ENCODE assay signal across 8 cellular contexts in the genomic region with DNA sequence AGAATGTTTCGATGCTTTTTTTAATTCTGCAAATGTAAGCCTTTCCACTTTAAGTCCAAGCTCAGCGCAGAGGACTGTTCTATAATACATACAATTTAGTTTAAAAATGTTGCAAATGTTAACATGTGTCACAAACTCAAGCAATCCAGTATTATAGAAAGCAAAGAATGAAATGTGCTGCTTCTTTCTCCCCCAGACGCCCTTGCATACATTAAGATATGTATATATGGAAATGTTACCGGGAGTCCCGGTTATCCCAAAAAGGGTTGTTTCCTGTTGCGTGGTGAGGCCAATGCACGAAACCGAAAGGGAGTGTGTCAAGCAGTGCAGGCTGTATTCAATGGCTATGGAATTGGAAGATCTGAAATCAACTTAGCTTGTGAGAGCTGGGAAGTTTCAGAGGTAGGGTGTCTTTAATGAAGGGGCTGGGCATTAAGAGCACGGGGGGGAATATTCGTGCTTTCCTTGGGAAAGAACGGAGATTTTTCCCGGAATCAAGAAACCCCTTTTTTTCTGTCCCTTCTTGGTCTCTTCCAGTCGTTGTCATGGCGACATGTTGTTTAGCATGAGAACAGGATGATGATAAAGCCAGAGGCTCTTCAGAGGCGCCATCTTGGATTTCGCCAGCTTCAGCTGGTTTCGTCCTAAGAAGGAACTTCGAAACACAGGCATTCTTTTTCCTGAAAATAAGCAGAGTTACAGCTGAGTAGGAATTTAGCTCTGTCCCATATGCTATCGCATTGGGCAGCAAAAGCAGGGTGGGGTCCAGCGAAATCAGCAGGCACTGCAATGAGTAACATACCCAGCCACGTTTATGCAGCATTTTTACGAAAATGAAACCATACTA. TPM values are rescaled to one million over a fixed set of nuclear protein-coding genes. Genes with fewer than 3 reads are reported as not detected.
DNase-seq lines count a peak whose midpoint lies in the region; ATAC-seq and TF ChIP-seq lines count a peak whose summit lies in the region.

No MANE protein-coding gene starts in this region.

- peak; percentile 60 for ATAC-seq in HG02884 (IDR thresholded peaks at IDR 0.05; ENCODE audit: unreplicated experiment)
- peak; percentile 77 for ATAC-seq in left ventricle myocardium superior

- TF ChIP-seq POLR2A in GM15510 (IDR thresholded peaks at IDR 0.05; ENCODE audit: borderline replicate concordance, extremely low read depth, insufficient read length): peak; percentile 39
- peak; percentile 50 for TF ChIP-seq POLR2A in prostate gland (IDR thresholded peaks at IDR 0.05)
- TF ChIP-seq POLR2A in vagina (IDR thresholded peaks at IDR 0.05): peak in 1 of 2 donors; percentile 75

- TF ChIP-seq CTCF in prostate gland (IDR thresholded peaks at IDR 0.05) (no peak), vagina (IDR thresholded peaks at IDR 0.05) (no peak)

- intact Hi-C loops in left ventricle myocardium superior (cut with micrococcal nuclease): no loop called here
- intact Hi-C loops in prostate gland (cut with DNase I): loop anchor here (1.0 to 5.0 kb wide), 2 partner anchors 37 to 142 kb away; no protein-coding TSS in a partner anchor
- intact Hi-C loops in vagina (cut with DNase I): loop anchor here (5.0 kb wide), 2 partner anchors 37 to 147 kb away; a partner anchor contains a TSS

- H3K27me3 ChIP-seq in prostate gland (replicated peaks; ENCODE audit: insufficient read depth) (no peaks in the 10 kb centered on the region), vagina (no peaks in the 10 kb centered on the region)

- H3K4me1 Mint-ChIP-seq in T-helper 1 cell treated with Interleukin-12 subunit alpha and Interleukin-12 subunit beta and Interleukin-4 antibody, amounts not matched to agents 30 μg/mL and 1 μg/mL, for 36 hours (ENCODE audit: low read depth): peaks cover 22% of the 10 kb centered on the region

- peak overlapping the region; percentile 87 for H3K4me3 Mint-ChIP-seq in T-helper 1 cell treated with Interleukin-12 subunit alpha and Interleukin-12 subunit beta and Interleukin-4 antibody, amounts not matched to agents 30 μg/mL and 1 μg/mL, for 36 hours

- H3K27ac ChIP-seq in angular gyrus (ENCODE audit: low read depth, low read length) (peak overlapping the region; percentile 97), prostate gland (peak overlapping the region; percentile 91 to 97), vagina (peak overlapping the region; percentile 96)

- under 1% methylated on average over 22 of the region's 22 CpGs for WGBS in prostate gland

- peaks cover 3% of the 10 kb centered on the region for H3K27me3 Mint-ChIP-seq in T-helper 1 cell treated with Interleukin-12 subunit alpha and Interleukin-12 subunit beta and Interleukin-4 antibody, amounts not matched to agents 30 μg/mL and 1 μg/mL, for 36 hours (ENCODE audit: low read depth)

- H3K4me3 ChIP-seq in prostate gland (peak overlapping the region; percentile 66 to 88), vagina (peak overlapping the region; percentile 72 to 88)

- H3K9me3 Mint-ChIP-seq in T-helper 1 cell treated with Interleukin-12 subunit alpha and Interleukin-12 subunit beta and Interleukin-4 antibody, amounts not matched to agents 30 μg/mL and 1 μg/mL, for 36 hours: no peaks in the 10 kb centered on the region

- H3K9me3 ChIP-seq in prostate gland (no peaks in the 10 kb centered on the region), vagina (no peaks in the 10 kb centered on the region)

- H3K36me3 Mint-ChIP-seq in T-helper 1 cell treated with Interleukin-12 subunit alpha and Interleukin-12 subunit beta and Interleukin-4 antibody, amounts not matched to agents 30 μg/mL and 1 μg/mL, for 36 hours (ENCODE audit: low read depth): no peaks in the 10 kb centered on the region

- H3K36me3 ChIP-seq in prostate gland (no peaks in the 10 kb centered on the region), vagina (no peaks in the 10 kb centered on the region)

- H3K4me1 ChIP-seq in prostate gland (replicated peaks) (no peaks in the 10 kb centered on the region), vagina (peaks cover 15% of the 10 kb centered on the region)

- DNase-seq in NCI-H1694 treated with DMSO at 0.1 percent for 48 hours (lab: John Stamatoyannopoulos, UW) (peak; percentile 96), left ventricle myocardium superior (peak; percentile 68), prostate gland (ENCODE audit: low spot score) (peak; percentile 86), vagina (ENCODE audit: extremely low spot score in 2 of 2) (peak in 1 of 2 donors; percentile 96)

- peak overlapping the region; percentile 97 for H3K27ac Mint-ChIP-seq in T-helper 1 cell treated with Interleukin-12 subunit alpha and Interleukin-12 subunit beta and Interleukin-4 antibody, amounts not matched to agents 30 μg/mL and 1 μg/mL, for 36 hours

RNA-seq across cellular contexts. Expression of a gene that starts 10.1 kb away (rescaled TPM):
- total RNA-seq in left ventricle myocardium superior (59.6 TPM), prostate gland (10 to 100 TPM; 27.9 to 34.3 TPM), vagina (11.8 TPM)

RNA-seq across cellular contexts. Expression of a gene that starts 18.2 kb away (rescaled TPM):
- total RNA-seq in left ventricle myocardium superior (277 TPM), prostate gland (100 to 1,000 TPM; 155 to 202 TPM), vagina (93.8 TPM)
